In the genomic region with DNA sequence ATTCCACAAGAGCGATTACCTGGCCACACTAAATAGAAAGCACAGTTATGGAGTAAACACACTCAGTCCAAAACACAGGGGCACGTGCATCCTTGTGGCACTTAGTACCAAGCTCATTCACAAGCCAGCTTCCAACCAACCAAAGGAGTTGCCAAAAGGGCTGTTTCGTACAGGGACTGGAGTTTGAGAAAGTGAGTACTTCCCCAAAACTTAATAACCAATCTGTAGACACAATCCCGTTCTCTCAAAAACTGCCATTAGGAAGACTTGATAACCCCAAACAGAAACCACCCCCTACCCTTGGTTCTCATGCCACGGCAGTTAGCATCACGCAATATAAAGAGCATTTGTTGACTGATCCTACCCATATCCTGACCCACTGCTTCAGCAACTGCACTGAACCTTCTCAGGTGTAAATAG, we compare ENCODE assay signal across 8 cellular contexts.
DNase-seq lines count a peak whose midpoint lies in the region; ATAC-seq and TF ChIP-seq lines count a peak whose summit lies in the region.

No MANE protein-coding gene starts in this region.

- H3K36me3 ChIP-seq in ES-I3 (ENCODE audit: insufficient read depth, low read length) (no peaks in the 10 kb centered on the region), left ventricle myocardium inferior (no peaks in the 10 kb centered on the region)

- H3K4me3 Mint-ChIP-seq in activated T-helper 1 cell treated with anti-CD3 and anti-CD28 coated beads, Interleukin-12 subunit alpha, Interleukin-12 subunit beta, Interleukin-2, Interleukin-4 antibody, amounts not matched to agents 30 ng/mL and 10 ng/mL and 1 ng/mL, durations not matched to agents 14 hours and 24 hours and 36 hours = peak overlapping the region; percentile 92

- peak; percentile 7 for ATAC-seq in HG03039 (IDR thresholded peaks at IDR 0.05; ENCODE audit: unreplicated experiment)
- no peak for ATAC-seq in HG03571 (IDR thresholded peaks at IDR 0.05; ENCODE audit: unreplicated experiment)

- intact Hi-C loops in activated T-helper 1 cell treated with anti-CD3 and anti-CD28 coated beads, Interleukin-12 subunit alpha, Interleukin-12 subunit beta, Interleukin-2, Interleukin-4 antibody, amounts not matched to agents 30 ng/mL and 10 ng/mL and 1 ng/mL, durations not matched to agents 14 hours and 24 hours and 36 hours (cut with micrococcal nuclease) = loop anchor here (5.0 kb wide), 2 partner anchors 90 to 140 kb away; no protein-coding TSS in a partner anchor
- intact Hi-C loops in left ventricle myocardium inferior (cut with micrococcal nuclease) = loop anchor here (10.0 kb wide), 1 partner anchor 207 kb away; the partner anchor contains the start of gene SGMS1

- TF ChIP-seq CTCF in left ventricle myocardium inferior (IDR thresholded peaks at IDR 0.05; ENCODE audit: borderline replicate concordance) = no peak
- no peak for TF ChIP-seq CTCF in retinal pigment epithelial cell (conservative IDR thresholded peaks at IDR 0.05; ENCODE audit: low read depth, low read length)

- no peaks in the 10 kb centered on the region for H3K9me3 ChIP-seq in ES-I3 (ENCODE audit: control insufficient read depth, insufficient read depth, low read length)
- no peaks in the 10 kb centered on the region for H3K9me3 ChIP-seq in left ventricle myocardium inferior (replicated peaks)

- H3K36me3 Mint-ChIP-seq in activated T-helper 1 cell treated with anti-CD3 and anti-CD28 coated beads, Interleukin-12 subunit alpha, Interleukin-12 subunit beta, Interleukin-2, Interleukin-4 antibody, amounts not matched to agents 30 ng/mL and 10 ng/mL and 1 ng/mL, durations not matched to agents 14 hours and 24 hours and 36 hours (ENCODE audit: low read depth) = peaks cover 9% of the 10 kb centered on the region

- H3K27ac ChIP-seq in left ventricle myocardium inferior (replicated peaks) = peak overlapping the region; percentile 82

- no peaks in the 10 kb centered on the region for H3K27me3 Mint-ChIP-seq in activated T-helper 1 cell treated with anti-CD3 and anti-CD28 coated beads, Interleukin-12 subunit alpha, Interleukin-12 subunit beta, Interleukin-2, Interleukin-4 antibody, amounts not matched to agents 30 ng/mL and 10 ng/mL and 1 ng/mL, durations not matched to agents 14 hours and 24 hours and 36 hours (ENCODE audit: insufficient read depth)

- no peaks in the 10 kb centered on the region for H3K27me3 ChIP-seq in left ventricle myocardium inferior (ENCODE audit: low read depth)

- H3K4me3 ChIP-seq in left ventricle myocardium inferior = peak overlapping the region; percentile 76
- H3K4me3 ChIP-seq in retinal pigment epithelial cell (ENCODE audit: low read length) = peak overlapping the region; percentile 67

- peak overlapping the region; percentile 52 for H3K9ac ChIP-seq in ES-I3 (ENCODE audit: low read depth, low read length)

- H3K4me1 ChIP-seq in ES-I3 (ENCODE audit: insufficient read depth, low read length) (peaks cover 15% of the 10 kb centered on the region), left ventricle myocardium inferior (peaks cover 70% of the 10 kb centered on the region)

- no peak for DNase-seq in activated T-helper 1 cell treated with anti-CD3 and anti-CD28 coated beads, Interleukin-12 subunit alpha, Interleukin-12 subunit beta, Interleukin-2, Interleukin-4 antibody, amounts not matched to agents 30 ng/mL and 10 ng/mL and 1 ng/mL, durations not matched to agents 14 hours and 24 hours and 36 hours (ENCODE audit: low spot score)
- no peak for DNase-seq in left ventricle myocardium inferior
- DNase-seq in retinal pigment epithelial cell (ENCODE audit: low read depth) = no peak
- DNase-seq in NCI-H1105 treated with DMSO at 0.1 percent for 48 hours (lab: John Stamatoyannopoulos, UW) = no peak
- no peak for DNase-seq in stimulated activated CD8-positive, alpha-beta memory T cell treated with anti-CD3 and anti-CD28 coated beads, Interleukin-4, amount 100 ng/mL, for 48 hours

- H3K4me1 Mint-ChIP-seq in activated T-helper 1 cell treated with anti-CD3 and anti-CD28 coated beads, Interleukin-12 subunit alpha, Interleukin-12 subunit beta, Interleukin-2, Interleukin-4 antibody, amounts not matched to agents 30 ng/mL and 10 ng/mL and 1 ng/mL, durations not matched to agents 14 hours and 24 hours and 36 hours (ENCODE audit: low read depth) = peaks cover 72% of the 10 kb centered on the region

- peak overlapping the region; percentile 11 for H3K27ac Mint-ChIP-seq in activated T-helper 1 cell treated with anti-CD3 and anti-CD28 coated beads, Interleukin-12 subunit alpha, Interleukin-12 subunit beta, Interleukin-2, Interleukin-4 antibody, amounts not matched to agents 30 ng/mL and 10 ng/mL and 1 ng/mL, durations not matched to agents 14 hours and 24 hours and 36 hours

- H3K9me3 Mint-ChIP-seq in activated T-helper 1 cell treated with anti-CD3 and anti-CD28 coated beads, Interleukin-12 subunit alpha, Interleukin-12 subunit beta, Interleukin-2, Interleukin-4 antibody, amounts not matched to agents 30 ng/mL and 10 ng/mL and 1 ng/mL, durations not matched to agents 14 hours and 24 hours and 36 hours = no peaks in the 10 kb centered on the region
